18 cellular contexts compared by ENCODE assay signal in genomic region chr20:34573541-34573940, GRCh38. TPM values are rescaled to one million over a fixed set of nuclear protein-coding genes. Genes with fewer than 3 reads are reported as not detected.
DNase-seq lines count a peak whose midpoint lies in the region; ATAC-seq, FAIRE-seq and TF ChIP-seq lines count a peak whose summit lies in the region.
"Had no signal": no experiment of that assay in that cellular context is flagged by ENCODE, and none has a peak within 500 bp of the region (broad histone marks: within the 10 kb centered on the region; RNA-seq: fewer than 3 reads in every experiment).

No MANE protein-coding gene starts in this region.

- no peak overlapping the region for H3K4ac ChIP-seq in neuronal stem cell (ENCODE audit: low read length)

- WGBS in neuronal stem cell (ENCODE audit: extremely low coverage in 2 of 2, insufficient read length in 2 of 2, insufficient replicate concordance in 1 of 2), 2 donors, result no CpG with 5 or more reads among the region's 3 CpGs

- no peak overlapping the region for H4K91ac ChIP-seq in neuronal stem cell (ENCODE audit: low read depth, low read length, poor library complexity)

- H2AK5ac ChIP-seq in neuronal stem cell (ENCODE audit: low read depth, low read length), result no peak overlapping the region

- FAIRE-seq in kidney (lab: Jason Lieb, UNC), result no peak
- FAIRE-seq: H1, HTR-8/SVneo had no signal

- H4K8ac ChIP-seq in neuronal stem cell (ENCODE audit: low read depth, low read length), result no peak overlapping the region

- no peak overlapping the region for H3K9ac ChIP-seq in kidney (ENCODE audit: low read length in 2 of 2)
- H3K9ac ChIP-seq in neuronal stem cell (ENCODE audit: low read depth, low read length, poor library complexity), result no peak overlapping the region
- H3K9ac ChIP-seq: BLaER1 had no signal

- H3K27ac ChIP-seq in kidney (ENCODE audit: low read depth in 2 of 2, low read length in 2 of 2) (no peak overlapping the region), neuronal stem cell (replicated peaks; ENCODE audit: low read length) (no peak overlapping the region)
- H3K27ac ChIP-seq: BLaER1 had no signal

- no peaks in the 10 kb centered on the region for H3K9me3 ChIP-seq in kidney (ENCODE audit: control insufficient read depth in 1 of 2, low read length in 2 of 2)
- no peaks in the 10 kb centered on the region for H3K9me3 ChIP-seq in neuronal stem cell (replicated peaks in 1 of 2; ENCODE audit: control insufficient read depth in 2 of 2, insufficient read depth in 1 of 2, low read depth in 1 of 2, low read length in 2 of 2)
- H3K9me3 ChIP-seq: BLaER1, Caco-2, HAP-1 had no signal

- H2BK12ac ChIP-seq in neuronal stem cell (ENCODE audit: low read length), result no peak overlapping the region

- CTCF ChIA-PET in activated CD8-positive, alpha-beta memory T cell treated with anti-CD3 and anti-CD28 coated beads, Interleukin-2, amount 10 ng/mL, durations not matched to agents 7 days and 5 days (lab: Charles Lee), result interaction anchor here (1.8 to 2.5 kb wide), 2 partner anchors 11 to 261 kb away, joined by 5 to 6 read pairs; no protein-coding TSS in a partner anchor

- H3K36me3 ChIP-seq in kidney (ENCODE audit: control insufficient read depth in 1 of 2, insufficient read depth in 2 of 2, low read length in 2 of 2), result peaks cover 5% of the 10 kb centered on the region in 2 donors
- H3K36me3 ChIP-seq in neuronal stem cell (replicated peaks in 1 of 2; ENCODE audit: control insufficient read depth in 2 of 2, insufficient read depth in 2 of 2, low read length in 2 of 2), result peaks cover 10 to 53% of the 10 kb centered on the region in 2 donors
- H3K36me3 ChIP-seq: HAP-1 had no signal

- peak; percentile 12 for DNase-seq in activated CD8-positive, alpha-beta memory T cell treated with anti-CD3 and anti-CD28 coated beads, Interleukin-2, amount 10 ng/mL, durations not matched to agents 7 days and 5 days
- DNase-seq in activated CD8-positive, alpha-beta memory T cell treated with anti-CD3 and anti-CD28 coated beads, Interleukin-2, amount 50 U/mL, for 48 hours, result no peak
- no peak for DNase-seq in central memory CD8-positive, alpha-beta T cell (ENCODE audit: low spot score in 2 of 2)
- peak; percentile 16 for DNase-seq in kidney
- no peak for DNase-seq in stimulated activated effector memory CD8-positive, alpha-beta T cell treated with anti-CD3 and anti-CD28 coated beads, Interleukin-12 subunit alpha, Interleukin-12 subunit beta, amount 100 ng/mL, for 72 hours (ENCODE audit: low spot score in 2 of 2)
- no peak for DNase-seq in neuronal stem cell (ENCODE audit: low spot score)
- no peak for DNase-seq in NK-92 treated with Interleukin-12 subunit alpha and Interleukin-12 subunit beta, amount 100 ng/mL, for 24 hours (lab: John Stamatoyannopoulos, UW)
- DNase-seq: 8988T; AML-193; Caco-2; CD8-positive, alpha-beta memory T cell; DND-41; GDM1 had no signal

- H2BK15ac ChIP-seq in neuronal stem cell (ENCODE audit: low read length), result no peak overlapping the region

- H3K18ac ChIP-seq in neuronal stem cell (ENCODE audit: low read length), result no peak overlapping the region

- H2BK120ac ChIP-seq in neuronal stem cell (ENCODE audit: low read depth, low read length), result no peak overlapping the region

- H3K27me3 Mint-ChIP-seq in activated CD8-positive, alpha-beta memory T cell treated with anti-CD3 and anti-CD28 coated beads, Interleukin-2, amount 10 ng/mL, durations not matched to agents 7 days and 5 days, result no peaks in the 10 kb centered on the region
- H3K27me3 Mint-ChIP-seq in central memory CD8-positive, alpha-beta T cell, result no peaks in the 10 kb centered on the region
- H3K27me3 Mint-ChIP-seq: CD8-positive, alpha-beta memory T cell had no signal

- H3K4me2 ChIP-seq in neuronal stem cell (ENCODE audit: insufficient read depth, low read length, poor library complexity, severe bottlenecking), result no peak overlapping the region
- H3K4me2 ChIP-seq: BLaER1 had no signal

- H3K23ac ChIP-seq in neuronal stem cell (ENCODE audit: low read depth, low read length, poor library complexity), result no peak overlapping the region

- TF ChIP-seq CTCF in kidney (IDR thresholded peaks at IDR 0.05; ENCODE audit: borderline replicate concordance, extremely low read depth, insufficient read depth), result no peak

- H3K9me3 Mint-ChIP-seq in activated CD8-positive, alpha-beta memory T cell treated with anti-CD3 and anti-CD28 coated beads, Interleukin-2, amount 10 ng/mL, durations not matched to agents 7 days and 5 days (ENCODE audit: low read depth), result no peaks in the 10 kb centered on the region
- H3K9me3 Mint-ChIP-seq in central memory CD8-positive, alpha-beta T cell, result no peaks in the 10 kb centered on the region
- no peaks in the 10 kb centered on the region for H3K9me3 Mint-ChIP-seq in stimulated activated effector memory CD8-positive, alpha-beta T cell treated with anti-CD3 and anti-CD28 coated beads, Interleukin-12 subunit alpha, Interleukin-12 subunit beta, amount 100 ng/mL, for 72 hours
- H3K9me3 Mint-ChIP-seq: CD8-positive, alpha-beta memory T cell had no signal

- no peak overlapping the region for H3K4me3 Mint-ChIP-seq in activated CD8-positive, alpha-beta memory T cell treated with anti-CD3 and anti-CD28 coated beads, Interleukin-2, amount 10 ng/mL, durations not matched to agents 7 days and 5 days
- no peak overlapping the region for H3K4me3 Mint-ChIP-seq in central memory CD8-positive, alpha-beta T cell
- H3K4me3 Mint-ChIP-seq in stimulated activated effector memory CD8-positive, alpha-beta T cell treated with anti-CD3 and anti-CD28 coated beads, Interleukin-12 subunit alpha, Interleukin-12 subunit beta, amount 100 ng/mL, for 72 hours, result no peak overlapping the region
- H3K4me3 Mint-ChIP-seq: CD8-positive, alpha-beta memory T cell had no signal

- H3K14ac ChIP-seq in neuronal stem cell (ENCODE audit: low read length), result no peak overlapping the region

- H3K27me3 ChIP-seq in neuronal stem cell (ENCODE audit: control insufficient read depth in 3 of 3, insufficient read depth in 3 of 3, low read depth in 1 of 3, low read length in 3 of 3), result no peaks in the 10 kb centered on the region
- H3K27me3 ChIP-seq: BLaER1 had no signal

- intact Hi-C loops in kidney (cut with DNase I), result no loop called here

- H3K4me1 ChIP-seq in kidney (ENCODE audit: control insufficient read depth in 1 of 2, insufficient read depth in 1 of 2, low read depth in 1 of 2, low read length in 2 of 2), result peaks cover 0 to 2% of the 10 kb centered on the region in 2 donors
- no peaks in the 10 kb centered on the region for H3K4me1 ChIP-seq in neuronal stem cell (ENCODE audit: control insufficient read depth in 2 of 2, insufficient read depth in 1 of 2, low read depth in 1 of 2, low read length in 2 of 2)
- H3K4me1 ChIP-seq: Caco-2, HAP-1 had no signal

- no peak for ATAC-seq in activated CD8-positive, alpha-beta memory T cell treated with anti-CD3 and anti-CD28 coated beads, Interleukin-2, amount 10 ng/mL, durations not matched to agents 7 days and 5 days
- no peak for ATAC-seq in central memory CD8-positive, alpha-beta T cell (replicated peaks; ENCODE audit: extremely low read depth, poor library complexity, severe bottlenecking)
- ATAC-seq in stimulated activated effector memory CD8-positive, alpha-beta T cell treated with anti-CD3 and anti-CD28 coated beads, Interleukin-12 subunit alpha, Interleukin-12 subunit beta, amount 100 ng/mL, for 72 hours, result no peak
- ATAC-seq in HG03439 (IDR thresholded peaks at IDR 0.05; ENCODE audit: unreplicated experiment), result no peak

- no peak overlapping the region for H2BK5ac ChIP-seq in neuronal stem cell (ENCODE audit: low read length)

- no peaks in the 10 kb centered on the region for H3K79me1 ChIP-seq in neuronal stem cell (ENCODE audit: low read depth, low read length)

- H3K27ac Mint-ChIP-seq in activated CD8-positive, alpha-beta memory T cell treated with anti-CD3 and anti-CD28 coated beads, Interleukin-2, amount 10 ng/mL, durations not matched to agents 7 days and 5 days, result no peak overlapping the region
- peak overlapping the region; percentile 13 for H3K27ac Mint-ChIP-seq in central memory CD8-positive, alpha-beta T cell (ENCODE audit: low read depth)
- H3K27ac Mint-ChIP-seq in stimulated activated effector memory CD8-positive, alpha-beta T cell treated with anti-CD3 and anti-CD28 coated beads, Interleukin-12 subunit alpha, Interleukin-12 subunit beta, amount 100 ng/mL, for 72 hours, result peak overlapping the region; percentile 61

- no peaks in the 10 kb centered on the region for H3K36me3 Mint-ChIP-seq in activated CD8-positive, alpha-beta memory T cell treated with anti-CD3 and anti-CD28 coated beads, Interleukin-2, amount 10 ng/mL, durations not matched to agents 7 days and 5 days
- H3K36me3 Mint-ChIP-seq in central memory CD8-positive, alpha-beta T cell (ENCODE audit: insufficient read depth), result peaks cover 8% of the 10 kb centered on the region
- H3K36me3 Mint-ChIP-seq in stimulated activated effector memory CD8-positive, alpha-beta T cell treated with anti-CD3 and anti-CD28 coated beads, Interleukin-12 subunit alpha, Interleukin-12 subunit beta, amount 100 ng/mL, for 72 hours, result peaks cover 29% of the 10 kb centered on the region

- H2AFZ ChIP-seq in neuronal stem cell (ENCODE audit: low read length), result no peak overlapping the region

- peaks cover 10% of the 10 kb centered on the region for H3K4me1 Mint-ChIP-seq in activated CD8-positive, alpha-beta memory T cell treated with anti-CD3 and anti-CD28 coated beads, Interleukin-2, amount 10 ng/mL, durations not matched to agents 7 days and 5 days
- H3K4me1 Mint-ChIP-seq in central memory CD8-positive, alpha-beta T cell, result peaks cover 9% of the 10 kb centered on the region
- H3K4me1 Mint-ChIP-seq in stimulated activated effector memory CD8-positive, alpha-beta T cell treated with anti-CD3 and anti-CD28 coated beads, Interleukin-12 subunit alpha, Interleukin-12 subunit beta, amount 100 ng/mL, for 72 hours, result peaks cover 7% of the 10 kb centered on the region

- H3K4me3 ChIP-seq in kidney (ENCODE audit: low read length in 2 of 2) (no peak overlapping the region), neuronal stem cell (ENCODE audit: low read length in 2 of 2) (no peak overlapping the region)
- H3K4me3 ChIP-seq: BLaER1, HAP-1 had no signal

RNA-seq across cellular contexts. Expression of gene MAP1LC3A, which starts 15.0 kb away (rescaled TPM):
- total RNA-seq in activated CD8-positive, alpha-beta memory T cell treated with anti-CD3 and anti-CD28 coated beads, Interleukin-2, amount 10 ng/mL, durations not matched to agents 7 days and 5 days, result 1 to 10 TPM; 4.7 to 5.2 TPM
- total RNA-seq in kidney, result 42.5 TPM
- polyA plus RNA-seq in kidney (ENCODE audit: insufficient read depth, low read depth, low replicate concordance), result 153 TPM
- 10.4 TPM for polyA plus RNA-seq in neuronal stem cell (2013, experiment 1 of 2)
- 10.7 TPM for polyA plus RNA-seq in neuronal stem cell (2013, experiment 2 of 2)

RNA-seq across cellular contexts. Expression of gene DYNLRB1, which starts 57.3 kb away (rescaled TPM):
- total RNA-seq in activated CD8-positive, alpha-beta memory T cell treated with anti-CD3 and anti-CD28 coated beads, Interleukin-2, amount 10 ng/mL, durations not matched to agents 7 days and 5 days, result 10 to 100 TPM; 88.5 to 93.6 TPM
- total RNA-seq in kidney, result 185 TPM
- polyA plus RNA-seq in kidney (ENCODE audit: insufficient read depth, low read depth, low replicate concordance), result 676 TPM
- polyA plus RNA-seq in neuronal stem cell (2013, experiment 1 of 2), result 334 TPM
- 321 TPM for polyA plus RNA-seq in neuronal stem cell (2013, experiment 2 of 2)

Comparison
In these comparisons a context has a peak if more than half of its experiments do, and no peak if none do; other contexts are left out.
1. DNase-seq: peak in activated CD8-positive, alpha-beta memory T cell treated with anti-CD3 and anti-CD28 coated beads, Interleukin-2, amount 10 ng/mL, durations not matched to agents 7 days and 5 days (single experiment) and kidney (single experiment); none in activated CD8-positive, alpha-beta memory T cell treated with anti-CD3 and anti-CD28 coated beads, Interleukin-2, amount 50 U/mL, for 48 hours (single experiment), central memory CD8-positive, alpha-beta T cell (0 of 2), stimulated activated effector memory CD8-positive, alpha-beta T cell treated with anti-CD3 and anti-CD28 coated beads, Interleukin-12 subunit alpha, Interleukin-12 subunit beta, amount 100 ng/mL, for 72 hours (0 of 2), neuronal stem cell (single experiment) and NK-92 treated with Interleukin-12 subunit alpha and Interleukin-12 subunit beta, amount 100 ng/mL, for 24 hours (single experiment).